1 cellular context compared by ENCODE assay signal in genomic region chr22:49570032-49570848, GRCh38.
TF ChIP-seq lines count a peak whose summit lies in the region.

No MANE protein-coding gene starts in this region.

TF ChIP-seq in HepG2, 621 proteins besides CTCF, POLR2A, EP300 and RAD21 (continued from another document):
- no peak for TF ChIP-seq ADNP (CRISPR knock-in tag; IDR thresholded peaks at IDR 0.05)
- TF ChIP-seq ATAD3A (CRISPR knock-in tag; IDR thresholded peaks at IDR 0.05): no peak
- no peak for TF ChIP-seq SMARCC2 (IDR thresholded peaks at IDR 0.05)
- no peak for TF ChIP-seq PHB2 (IDR thresholded peaks at IDR 0.05; ENCODE audit: partially characterized antibody)
- no peak for TF ChIP-seq E2F5 (CRISPR knock-in tag; conservative IDR thresholded peaks at IDR 0.05)
- TF ChIP-seq, protein P1, sequence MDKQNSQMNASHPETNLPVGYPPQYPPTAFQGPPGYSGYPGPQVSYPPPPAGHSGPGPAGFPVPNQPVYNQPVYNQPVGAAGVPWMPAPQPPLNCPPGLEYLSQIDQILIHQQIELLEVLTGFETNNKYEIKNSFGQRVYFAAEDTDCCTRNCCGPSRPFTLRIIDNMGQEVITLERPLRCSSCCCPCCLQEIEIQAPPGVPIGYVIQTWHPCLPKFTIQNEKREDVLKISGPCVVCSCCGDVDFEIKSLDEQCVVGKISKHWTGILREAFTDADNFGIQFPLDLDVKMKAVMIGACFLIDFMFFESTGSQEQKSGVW (CRISPR knock-in tag; IDR thresholded peaks at IDR 0.05; ENCODE audit: borderline replicate concordance): no peak
- no peak for TF ChIP-seq RBAK (CRISPR knock-in tag; IDR thresholded peaks at IDR 0.05)
- TF ChIP-seq KAT7 (CRISPR knock-in tag; IDR thresholded peaks at IDR 0.05; ENCODE audit: borderline replicate concordance): no peak
- TF ChIP-seq ZFYVE20 (CRISPR knock-in tag; IDR thresholded peaks at IDR 0.05; ENCODE audit: borderline replicate concordance, low read depth): no peak
TF ChIP-seq in HepG2: peak in this region for 0.
